ENCODE assay signal across 21 cellular contexts in genomic region chr11:119786431-119787073, GRCh38.
"Had no signal": no experiment of that assay in that cellular context is flagged by ENCODE, and none has a peak within 500 bp of the region (broad histone marks: within the 10 kb centered on the region; RNA-seq: fewer than 3 reads in every experiment).

No MANE protein-coding gene starts in this region.

- H2AFZ ChIP-seq: neural progenitor cell had no signal

- FAIRE-seq: colon had no signal

- ATAC-seq: activated CD8-positive, alpha-beta T cell treated with anti-CD3 and anti-CD28 coated beads, Interleukin-2, amount 10 ng/mL, durations not matched to agents 7 days and 5 days; esophagus mucosa; left lobe of liver; stimulated activated naive CD8-positive, alpha-beta T cell treated with anti-CD3 and anti-CD28 coated beads, Interleukin-15, Interleukin-2, amounts not matched to agents 100 U/mL and 50 U/mL, for 24 hours had no signal

- H3K9me3 Mint-ChIP-seq: activated CD4-positive, alpha-beta T cell treated with anti-CD3 and anti-CD28 coated beads, Interleukin-2, amount 10 ng/mL, durations not matched to agents 24 days and 14 days; activated naive CD4-positive, alpha-beta T cell treated with anti-CD3 and anti-CD28 coated beads, Interleukin-2, amount 50 U/mL, for 24 hours; neural progenitor cell; T-helper 2 cell treated with Interferon-gamma antibody and Interleukin-4, amounts not matched to agents 5 μg/mL and 100 μg/mL, for 36 hours had no signal

- H3K9me3 ChIP-seq: adrenal gland, transverse colon had no signal

- H3K27ac Mint-ChIP-seq: activated CD4-positive, alpha-beta T cell treated with anti-CD3 and anti-CD28 coated beads, Interleukin-2, amount 10 ng/mL, durations not matched to agents 24 days and 14 days; activated CD8-positive, alpha-beta T cell treated with anti-CD3 and anti-CD28 coated beads, Interleukin-2, amount 10 ng/mL, durations not matched to agents 7 days and 5 days; activated naive CD4-positive, alpha-beta T cell treated with anti-CD3 and anti-CD28 coated beads, Interleukin-2, amount 50 U/mL, for 24 hours; T-helper 2 cell treated with Interferon-gamma antibody and Interleukin-4, amounts not matched to agents 5 μg/mL and 100 μg/mL, for 36 hours had no signal

- H3K9ac ChIP-seq: neural progenitor cell had no signal

- H3K4me2 ChIP-seq: neural progenitor cell had no signal

- H3K4me1 Mint-ChIP-seq: activated CD4-positive, alpha-beta T cell treated with anti-CD3 and anti-CD28 coated beads, Interleukin-2, amount 10 ng/mL, durations not matched to agents 24 days and 14 days; activated naive CD4-positive, alpha-beta T cell treated with anti-CD3 and anti-CD28 coated beads, Interleukin-2, amount 50 U/mL, for 24 hours; naive B cell had no signal

- H3K27me3 ChIP-seq: adrenal gland, neural progenitor cell, transverse colon had no signal

- H3K27me3 Mint-ChIP-seq: activated CD4-positive, alpha-beta T cell treated with anti-CD3 and anti-CD28 coated beads, Interleukin-2, amount 10 ng/mL, durations not matched to agents 24 days and 14 days had no signal

- H3K36me3 Mint-ChIP-seq: activated naive CD4-positive, alpha-beta T cell treated with anti-CD3 and anti-CD28 coated beads, Interleukin-2, amount 50 U/mL, for 24 hours; naive B cell; neural progenitor cell had no signal

- H3K4me3 ChIP-seq: adrenal gland, neural progenitor cell, skin epidermis, transverse colon had no signal

- H3K4me3 Mint-ChIP-seq: activated CD4-positive, alpha-beta T cell treated with anti-CD3 and anti-CD28 coated beads, Interleukin-2, amount 10 ng/mL, durations not matched to agents 24 days and 14 days; activated CD8-positive, alpha-beta T cell treated with anti-CD3 and anti-CD28 coated beads, Interleukin-2, amount 10 ng/mL, durations not matched to agents 7 days and 5 days; activated naive CD4-positive, alpha-beta T cell treated with anti-CD3 and anti-CD28 coated beads, Interleukin-2, amount 50 U/mL, for 24 hours; naive B cell; T-helper 2 cell treated with Interferon-gamma antibody and Interleukin-4, amounts not matched to agents 5 μg/mL and 100 μg/mL, for 36 hours had no signal

- H3K4me1 ChIP-seq: adrenal gland, transverse colon had no signal

- H3K36me3 ChIP-seq: adrenal gland, neural progenitor cell, transverse colon had no signal

- H3K27ac ChIP-seq: adrenal gland, neural progenitor cell, skin epidermis, transverse colon had no signal

- DNase-seq: activated CD4-positive, alpha-beta T cell treated with anti-CD3 and anti-CD28 coated beads, Interleukin-2, amount 10 ng/mL, durations not matched to agents 24 days and 14 days; activated CD4-positive, CD25-positive, alpha-beta regulatory T cell; activated CD8-positive, alpha-beta memory T cell treated with anti-CD3 and anti-CD28 coated beads, Interleukin-2, amount 50 U/mL, for 4 hours; activated CD8-positive, alpha-beta T cell treated with anti-CD3 and anti-CD28 coated beads, Interleukin-2, amount 10 ng/mL, durations not matched to agents 7 days and 5 days; activated effector memory CD4-positive, alpha-beta T cell treated with anti-CD3 and anti-CD28 coated beads, Interleukin-2, amount 50 U/mL, for 16 hours; activated T-cell treated with anti-CD3 and anti-CD28 coated beads, Interleukin-2, amount 50 U/mL, for 48 hours; adrenal gland; islet precursor cell; mammary epithelial cell; naive B cell; stimulated activated CD4-positive, alpha-beta T cell treated with anti-CD3 and anti-CD28 coated beads, Interleukin-4, amount 100 ng/mL, for 4 hours; stimulated activated CD8-positive, alpha-beta memory T cell treated with anti-CD3 and anti-CD28 coated beads, Interleukin-4, amount 100 ng/mL, for 48 hours; stimulated activated naive CD8-positive, alpha-beta T cell treated with anti-CD3 and anti-CD28 coated beads, Interleukin-15, Interleukin-2, amounts not matched to agents 100 U/mL and 50 U/mL, for 24 hours; transverse colon had no signal
